1 cellular context compared by ENCODE assay signal in genomic region chr10:60848126-60848525, GRCh38.
TF ChIP-seq lines count a peak whose summit lies in the region.

No MANE protein-coding gene starts in this region.

TF ChIP-seq in IMR-90, 13 proteins besides CTCF, POLR2A, EP300 and RAD21 (continued from another document):
- no peak for TF ChIP-seq SMC3 (IDR thresholded peaks at IDR 0.05; ENCODE audit: low read depth, low read length)
- no peak for TF ChIP-seq BHLHE40 (IDR thresholded peaks at IDR 0.05; ENCODE audit: low read depth, low read length)
- TF ChIP-seq CEBPB (IDR thresholded peaks at IDR 0.05; ENCODE audit: low read depth, low read length): no peak
- no peak for TF ChIP-seq MXI1 (IDR thresholded peaks at IDR 0.05; ENCODE audit: borderline replicate concordance, low read depth, low read length)
- no peak for TF ChIP-seq USF2 (IDR thresholded peaks at IDR 0.05; ENCODE audit: low read depth, low read length)
- TF ChIP-seq CHD1 (IDR thresholded peaks at IDR 0.05; ENCODE audit: low read depth, low read length): no peak
- TF ChIP-seq ELK1 (IDR thresholded peaks at IDR 0.05; ENCODE audit: borderline replicate concordance, low read depth, low read length): no peak
- TF ChIP-seq FOS (IDR thresholded peaks at IDR 0.05; ENCODE audit: low read depth, low read length): no peak
